15 cellular contexts compared by ENCODE assay signal in genomic region chr4:159723341-159724048, GRCh38.
"Had no signal": no experiment of that assay in that cellular context is flagged by ENCODE, and none has a peak within 500 bp of the region (broad histone marks: within the 10 kb centered on the region; RNA-seq: fewer than 3 reads in every experiment).

No MANE protein-coding gene starts in this region.

- H3K9me3 Mint-ChIP-seq: activated CD4-positive, alpha-beta T cell treated with anti-CD3 and anti-CD28 coated beads, Interleukin-2, amount 10 ng/mL, durations not matched to agents 7 days and 5 days had no signal

- H3K4me1 ChIP-seq: neural progenitor cell, right lobe of liver, upper lobe of right lung had no signal

- H3K36me3 Mint-ChIP-seq: naive B cell, neural progenitor cell had no signal

- DNase-seq: activated CD4-positive, alpha-beta T cell treated with anti-CD3 and anti-CD28 coated beads, Interleukin-2, amount 10 ng/mL, durations not matched to agents 7 days and 5 days; activated naive CD4-positive, alpha-beta T cell treated with Interleukin-2 at 50 U/mL for 16 hours; anterior cingulate cortex; dorsolateral prefrontal cortex; left colon; naive B cell; ovary; right lobe of liver; stimulated activated naive CD8-positive, alpha-beta T cell treated with anti-CD3 and anti-CD28 coated beads, Interleukin-15, amount 100 ng/mL, for 72 hours; T-helper 9 cell; upper lobe of right lung had no signal

- ATAC-seq: left colon; stimulated activated naive CD8-positive, alpha-beta T cell treated with anti-CD3 and anti-CD28 coated beads, Interleukin-15, amount 100 ng/mL, for 72 hours; upper lobe of right lung had no signal

- H3K4me3 Mint-ChIP-seq: activated CD4-positive, alpha-beta T cell treated with anti-CD3 and anti-CD28 coated beads, Interleukin-2, amount 10 ng/mL, durations not matched to agents 7 days and 5 days; activated T-helper 1 cell treated with anti-CD3 and anti-CD28 coated beads, Interleukin-12 subunit alpha, Interleukin-12 subunit beta, Interleukin-2, Interleukin-4 antibody, amounts not matched to agents 30 ng/mL and 10 ng/mL and 1 ng/mL, durations not matched to agents 14 hours and 24 hours and 36 hours; naive B cell; neural progenitor cell; stimulated activated naive CD8-positive, alpha-beta T cell treated with anti-CD3 and anti-CD28 coated beads, Interleukin-15, amount 100 ng/mL, for 72 hours had no signal

- H3K4me3 ChIP-seq: cardiac muscle cell, dorsolateral prefrontal cortex, neural progenitor cell, ovary, right lobe of liver, smooth muscle cell, upper lobe of right lung had no signal

- H3K36me3 ChIP-seq: cardiac muscle cell, neural progenitor cell, ovary, right lobe of liver, upper lobe of right lung had no signal

- H3K27me3 Mint-ChIP-seq: activated CD4-positive, alpha-beta T cell treated with anti-CD3 and anti-CD28 coated beads, Interleukin-2, amount 10 ng/mL, durations not matched to agents 7 days and 5 days; naive B cell; stimulated activated naive CD8-positive, alpha-beta T cell treated with anti-CD3 and anti-CD28 coated beads, Interleukin-15, amount 100 ng/mL, for 72 hours had no signal

- H3K27me3 ChIP-seq: cardiac muscle cell, dorsolateral prefrontal cortex, neural progenitor cell, ovary, right lobe of liver, upper lobe of right lung had no signal

- H3K4me1 Mint-ChIP-seq: activated CD4-positive, alpha-beta T cell treated with anti-CD3 and anti-CD28 coated beads, Interleukin-2, amount 10 ng/mL, durations not matched to agents 7 days and 5 days; naive B cell; stimulated activated naive CD8-positive, alpha-beta T cell treated with anti-CD3 and anti-CD28 coated beads, Interleukin-15, amount 100 ng/mL, for 72 hours had no signal

- H3K27ac Mint-ChIP-seq: activated CD4-positive, alpha-beta T cell treated with anti-CD3 and anti-CD28 coated beads, Interleukin-2, amount 10 ng/mL, durations not matched to agents 7 days and 5 days; activated T-helper 1 cell treated with anti-CD3 and anti-CD28 coated beads, Interleukin-12 subunit alpha, Interleukin-12 subunit beta, Interleukin-2, Interleukin-4 antibody, amounts not matched to agents 30 ng/mL and 10 ng/mL and 1 ng/mL, durations not matched to agents 14 hours and 24 hours and 36 hours; naive B cell; neural progenitor cell; stimulated activated naive CD8-positive, alpha-beta T cell treated with anti-CD3 and anti-CD28 coated beads, Interleukin-15, amount 100 ng/mL, for 72 hours had no signal

- H3K9me3 ChIP-seq: ovary, right lobe of liver, upper lobe of right lung had no signal

- H3K27ac ChIP-seq: cardiac muscle cell, dorsolateral prefrontal cortex, neural progenitor cell, ovary, right lobe of liver, upper lobe of right lung had no signal
